In the genomic region with DNA sequence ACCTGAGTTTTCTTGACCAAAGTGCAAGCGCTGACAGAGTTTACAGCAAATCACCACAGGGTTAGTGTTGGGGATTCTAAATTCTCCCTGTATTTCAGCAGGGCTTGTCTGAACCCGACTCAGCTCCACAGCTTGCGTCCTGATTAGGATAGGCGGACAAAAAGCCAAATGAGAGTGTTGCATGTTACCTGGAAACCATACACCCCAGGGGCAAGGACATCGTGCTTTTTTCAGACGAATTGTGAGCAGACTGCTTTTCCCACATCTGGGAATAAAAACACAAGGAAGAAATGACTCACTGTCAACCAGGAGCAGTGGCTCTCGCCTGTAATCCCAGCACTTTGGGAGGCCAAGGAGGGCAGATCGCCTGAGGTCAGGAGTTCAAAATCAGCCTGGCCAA, we compare ENCODE assay signal across 19 cellular contexts. TPM values are rescaled to one million over a fixed set of nuclear protein-coding genes. Genes with fewer than 3 reads are reported as not detected.
A peak's percentile ranks its signal among the peaks of the same experiment; 100 is the strongest.
DNase-seq lines count a peak whose midpoint lies in the region; ATAC-seq, FAIRE-seq and TF ChIP-seq lines count a peak whose summit lies in the region.
"Had no signal": no experiment of that assay in that cellular context is flagged by ENCODE, and none has a peak within 500 bp of the region (broad histone marks: within the 10 kb centered on the region; RNA-seq: fewer than 3 reads in every experiment).

No MANE protein-coding gene starts in this region.

- H3K9ac ChIP-seq in keratinocyte (ENCODE audit: control insufficient read depth, extremely low read depth, insufficient read depth, low read length) = peak overlapping the region; percentile 44

- FAIRE-seq in keratinocyte (lab: Jason Lieb, UNC) = peak; percentile 78

- H3K27ac ChIP-seq in RWPE1 = peak overlapping the region; percentile 90
- peak overlapping the region; percentile 65 for H3K27ac ChIP-seq in keratinocyte (ENCODE audit: control insufficient read depth, insufficient read depth, low read length)
- H3K27ac ChIP-seq: HL-60 had no signal

- H3K9me3 ChIP-seq in keratinocyte (ENCODE audit: control insufficient read depth, low read depth, low read length) = no peaks in the 10 kb centered on the region
- no peaks in the 10 kb centered on the region; the same call in 1 of the 2 replicates for H3K9me3 ChIP-seq in MG63
- H3K9me3 ChIP-seq: BE2C had no signal

- ATAC-seq in esophagus mucosa = peak; percentile 64

- H3K4me3 ChIP-seq in keratinocyte (ENCODE audit: control insufficient read depth in 2 of 3, extremely low read depth in 1 of 3, insufficient read depth in 2 of 3, low read depth in 1 of 3, low read length in 3 of 3) (peak overlapping the region in 1 of 3 experiments; percentile 44), MG63 (no peak overlapping the region)

- no peaks in the 10 kb centered on the region for H3K36me3 ChIP-seq in keratinocyte (ENCODE audit: control insufficient read depth in 2 of 2, extremely low read depth in 1 of 2, insufficient read depth in 2 of 2, low read length in 2 of 2)
- H3K36me3 ChIP-seq in MG63 = peaks cover 24% of the 10 kb centered on the region
- H3K36me3 ChIP-seq: BE2C had no signal

- intact Hi-C loops in cardiac septum (cut with DNase I) = loop anchor here (10.0 kb wide), 1 partner anchor 1008 kb away; no protein-coding TSS in a partner anchor

- TF ChIP-seq CTCF in RWPE1 (conservative IDR thresholded peaks at IDR 0.05; ENCODE audit: low read depth) (no peak), keratinocyte (optimal IDR thresholded peaks at IDR 0.05 in 1 of 3, IDR thresholded peaks at IDR 0.05 in 1 of 3, conservative IDR thresholded peaks at IDR 0.05 in 1 of 3; ENCODE audit: extremely low read depth in 1 of 3, insufficient read depth in 2 of 3, low read length in 3 of 3) (no peak)

- peak overlapping the region; percentile 16 for H3K4me2 ChIP-seq in keratinocyte (ENCODE audit: control insufficient read depth, extremely low read depth, insufficient read depth, low read depth, low read length)

- dilution Hi-C loops in keratinocyte (cut with MboI; ENCODE audit: extremely low pct_ligation_motif_present, low sequenced_read_pairs) = no loop called here

- DNase-seq in RWPE1 (ENCODE audit: low spot score) (peak; percentile 69), keratinocyte (ENCODE audit: low read depth, low spot score) (no peak), MG63 (no peak), cardiac septum (ENCODE audit: low spot score) (no peak), NOMO-1 treated with DMSO at 0.1 percent for 48 hours (lab: John Stamatoyannopoulos, UW; ENCODE audit: unreplicated experiment) (no peak)
- DNase-seq in activated CD4-positive, CD25-positive, alpha-beta regulatory T cell treated with anti-CD3 and anti-CD28 coated beads, Interleukin-2, amount 50 U/mL, for 72 hours = no peak
- DNase-seq: BE2C; CD4-positive, alpha-beta memory T cell; DMS79 treated with DMSO at 0.1 percent for 48 hours; GOT3; KBM-7; NCI-H1105; NCI-H1694 treated with DMSO at 0.1 percent for 48 hours; NCI-H2171 treated with DMSO at 0.1 percent for 48 hours; NCI-H510A; NCI-H82 had no signal

- H3K4me1 ChIP-seq in keratinocyte (ENCODE audit: control insufficient read depth, extremely low read depth, insufficient read depth, low read length) = peaks cover 29% of the 10 kb centered on the region
- H3K4me1 ChIP-seq: BE2C had no signal

- H2AFZ ChIP-seq in keratinocyte (ENCODE audit: control insufficient read depth, low read length) = peak overlapping the region; percentile 76

- CTCF ChIA-PET in RWPE1 (lab: Yijun Ruan, JAX) = interaction anchor here (0.6 kb wide), 1 partner anchor 67 kb away, joined by 4 read pairs; no protein-coding TSS in a partner anchor

- H4K20me1 ChIP-seq in keratinocyte (ENCODE audit: control insufficient read depth, extremely low read depth, insufficient read depth, low read length) = no peaks in the 10 kb centered on the region

- peaks cover 6% of the 10 kb centered on the region for H3K79me2 ChIP-seq in keratinocyte (ENCODE audit: control insufficient read depth, insufficient read depth, low read length)

- H3K27me3 ChIP-seq in keratinocyte (ENCODE audit: control insufficient read depth, extremely low read depth, insufficient read depth, low read length) (no peaks in the 10 kb centered on the region), MG63 (no peaks in the 10 kb centered on the region)
- H3K27me3 ChIP-seq: BE2C had no signal

- no peaks in the 10 kb centered on the region for H3K9me1 ChIP-seq in keratinocyte (ENCODE audit: control insufficient read depth, extremely low read depth, insufficient read depth, low read length)

- POLR2A ChIA-PET in RWPE1 (lab: Yijun Ruan, JAX; ENCODE audit: low non-redundant PET) = no interaction called here

RNA-seq across cellular contexts. Expression of gene DZIP1L, which starts 3.0 kb away (rescaled TPM):
- total RNA-seq in esophagus mucosa (2.4 TPM), cardiac septum (7.2 TPM)
- polyA plus RNA-seq in keratinocyte = 1.3 to 1.9 TPM (median 1.7 TPM) in 3 replicates
- 0.61 TPM for polyA plus RNA-seq in keratinocyte (2011; ENCODE audit: low read depth)
- polyA plus RNA-seq in keratinocyte (2011; cell fraction: cytosol; rRNA removed) = 0.33 and 0.81 TPM in 2 replicates
- 4.2 and 4.3 TPM in 2 replicates for polyA plus RNA-seq in keratinocyte (2011; cell fraction: nucleus; rRNA removed)
- polyA plus RNA-seq in keratinocyte (2012; ENCODE audit: low replicate concordance) = 0.24 and 1.5 TPM in 2 replicates
- polyA minus RNA-seq in keratinocyte = 3.9 to 12.5 TPM (median 6.9 TPM) in 3 replicates
- polyA minus RNA-seq in keratinocyte (2011; cell fraction: cytosol; rRNA and poly(A)+ RNA removed) = 3.1 TPM
- polyA minus RNA-seq in keratinocyte (2011; cell fraction: nucleus; rRNA and poly(A)+ RNA removed) = 8.1 and 11.1 TPM in 2 replicates
- 14.9 and 20.1 TPM in 2 replicates for total RNA-seq in MG63 (2014; rRNA removed; shearing (Covaris generic); ENCODE audit: low replicate concordance)
- total RNA-seq: CD4-positive, alpha-beta memory T cell had no signal
- polyA plus RNA-seq: CD4-positive, alpha-beta memory T cell had no signal

RNA-seq across cellular contexts. Expression of gene A4GNT, which starts 19.8 kb away (rescaled TPM):
- total RNA-seq in esophagus mucosa (not detected), cardiac septum (not detected)
- not detected in 3 replicates for polyA plus RNA-seq in keratinocyte
- not detected for polyA plus RNA-seq in keratinocyte (2011; ENCODE audit: low read depth)
- not detected in 2 replicates for polyA plus RNA-seq in keratinocyte (2011; cell fraction: cytosol; rRNA removed)
- not detected in 2 replicates for polyA plus RNA-seq in keratinocyte (2011; cell fraction: nucleus; rRNA removed)
- polyA plus RNA-seq in keratinocyte (2012; ENCODE audit: low replicate concordance) = not detected in 2 replicates
- not detected in 3 replicates for polyA minus RNA-seq in keratinocyte
- not detected for polyA minus RNA-seq in keratinocyte (2011; cell fraction: cytosol; rRNA and poly(A)+ RNA removed)
- polyA minus RNA-seq in keratinocyte (2011; cell fraction: nucleus; rRNA and poly(A)+ RNA removed) = not detected in 2 replicates
- not detected in 2 replicates for total RNA-seq in MG63 (2014; rRNA removed; shearing (Covaris generic); ENCODE audit: low replicate concordance)
- total RNA-seq: CD4-positive, alpha-beta memory T cell had no signal
- polyA plus RNA-seq: AG04450; CD4-positive, alpha-beta memory T cell had no signal
